ENCODE assay signal across 3 cellular contexts in the genomic region with DNA sequence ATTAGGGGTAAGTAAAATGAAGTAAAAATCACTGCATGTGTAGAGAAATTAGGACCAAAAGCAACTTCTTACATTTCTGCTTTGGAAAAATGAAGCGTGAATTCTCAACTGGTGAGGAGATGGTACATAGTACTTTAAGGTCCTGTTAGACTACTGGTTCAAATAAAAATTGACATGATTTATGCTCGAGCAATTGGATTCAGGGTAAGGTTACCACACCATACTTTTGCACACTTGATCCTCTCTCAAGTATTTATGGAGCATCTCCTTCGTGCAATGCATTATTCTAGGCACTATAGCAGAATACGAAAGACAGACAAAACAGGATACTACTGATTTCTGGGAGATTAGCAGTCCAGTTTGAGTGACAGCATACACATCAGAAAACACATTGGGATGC.
"Had no signal": no experiment of that assay in that cellular context is flagged by ENCODE, and none has a peak within 500 bp of the region (broad histone marks: within the 10 kb centered on the region; RNA-seq: fewer than 3 reads in every experiment).

No MANE protein-coding gene starts in this region.

- DNase-seq: IMR-90, KBM-7, KG1 had no signal
